Comparison of ENCODE assay signal across 8 cellular contexts in genomic region chr14:103520657-103521437, GRCh38. TPM values are rescaled to one million over a fixed set of nuclear protein-coding genes. Genes with fewer than 3 reads are reported as not detected.
DNase-seq lines count a peak whose midpoint lies in the region; ATAC-seq and TF ChIP-seq lines count a peak whose summit lies in the region.

No MANE protein-coding gene starts in this region.

- peak in 1 of 2 donors; percentile 26 for TF ChIP-seq POLR2A in Peyer's patch (IDR thresholded peaks at IDR 0.05)

- H3K4me1 ChIP-seq in DND-41 (ENCODE audit: insufficient read depth, low read length) (peaks cover 8% of the 10 kb centered on the region; the same call in 1 of the 2 replicates), HUES6 (ENCODE audit: control insufficient read depth, insufficient read depth, low read length) (peaks cover 29% of the 10 kb centered on the region), Peyer's patch (peaks cover 0 to 66% (median 21%) of the 10 kb centered on the region in 4 donors), foreskin keratinocyte (no peaks in the 10 kb centered on the region), neural progenitor cell (peaks cover 50% of the 10 kb centered on the region), thoracic aorta (ENCODE audit: control insufficient read depth in 1 of 2, low read depth in 2 of 2) (peaks cover 14 to 57% of the 10 kb centered on the region in 2 donors)

- peak overlapping the region; percentile 3 to 60; a peak in 3 of 4 replicates for H3K4me3 ChIP-seq in DND-41 (ENCODE audit: low read depth in 1 of 2, low read length in 2 of 2)
- peak overlapping the region; percentile 68 for H3K4me3 ChIP-seq in HUES6 (ENCODE audit: low read depth, low read length)
- H3K4me3 ChIP-seq in Peyer's patch: peak overlapping the region; percentile 45 to 70 (median 62)
- peak overlapping the region; percentile 63 for H3K4me3 ChIP-seq in neural progenitor cell
- H3K4me3 ChIP-seq in thoracic aorta: peak overlapping the region; percentile 81

- no peaks in the 10 kb centered on the region for H3K79me2 ChIP-seq in DND-41 (ENCODE audit: insufficient read depth, low read length)
- H3K79me2 ChIP-seq in neural progenitor cell (ENCODE audit: low read depth): peaks cover 10% of the 10 kb centered on the region

- DNase-seq in DND-41 (peak; percentile 70), Peyer's patch (peak; percentile 76 to 90 (median 84)), foreskin keratinocyte (no peak), neural progenitor cell (ENCODE audit: low spot score) (peak; percentile 94), thoracic aorta (ENCODE audit: low spot score) (no peak)
- DNase-seq in activated effector memory CD4-positive, alpha-beta T cell treated with anti-CD3 and anti-CD28 coated beads, Interleukin-2, amount 50 U/mL, for 16 hours: peak; percentile 89

- TF ChIP-seq CTCF in DND-41 (IDR thresholded peaks at IDR 0.05; ENCODE audit: borderline replicate concordance, extremely low read depth, low read length, poor library complexity, severe bottlenecking): peak; percentile 63
- TF ChIP-seq CTCF in Peyer's patch (IDR thresholded peaks at IDR 0.05): peak; percentile 31 to 61 (median 48)
- peak; percentile 54 for TF ChIP-seq CTCF in foreskin keratinocyte (conservative IDR thresholded peaks at IDR 0.05)
- TF ChIP-seq CTCF in neural progenitor cell (IDR thresholded peaks at IDR 0.05): peak; percentile 69
- peak; percentile 57 for TF ChIP-seq CTCF in thoracic aorta (IDR thresholded peaks at IDR 0.05)

- H4K20me1 ChIP-seq in DND-41 (ENCODE audit: insufficient read depth, low read length): 0 out of 2 replicates have a peak, but pooled peaks cover 4% of the 10 kb centered on the region
- H4K20me1 ChIP-seq in neural progenitor cell (ENCODE audit: low read depth): peaks cover 42% of the 10 kb centered on the region

- peaks cover 50% of the 10 kb centered on the region for H3K4me1 Mint-ChIP-seq in neural progenitor cell

- H3K27ac ChIP-seq in DND-41 (ENCODE audit: low read length) (no peak overlapping the region), HUES6 (ENCODE audit: low read depth, low read length) (no peak overlapping the region), Peyer's patch (peak overlapping the region; percentile 49 to 87 (median 71)), foreskin keratinocyte (no peak overlapping the region), neural progenitor cell (no peak overlapping the region), thoracic aorta (peak overlapping the region; percentile 38 to 66)

- H3K36me3 Mint-ChIP-seq in neural progenitor cell: peaks cover 6% of the 10 kb centered on the region

- H3K4me3 Mint-ChIP-seq in neural progenitor cell: peak overlapping the region; percentile 81

- H3K36me3 ChIP-seq in DND-41 (ENCODE audit: insufficient read depth, low read length): no peaks in the 10 kb centered on the region
- H3K36me3 ChIP-seq in HUES6 (ENCODE audit: control insufficient read depth, insufficient read depth, low read length): peaks cover 18% of the 10 kb centered on the region
- no peaks in the 10 kb centered on the region for H3K36me3 ChIP-seq in Peyer's patch
- H3K36me3 ChIP-seq in neural progenitor cell: no peaks in the 10 kb centered on the region
- H3K36me3 ChIP-seq in thoracic aorta: no peaks in the 10 kb centered on the region

- H2AFZ ChIP-seq in DND-41 (ENCODE audit: low read depth, low read length): peak overlapping the region; percentile 75
- no peak overlapping the region for H2AFZ ChIP-seq in neural progenitor cell (replicated peaks)

- ATAC-seq in DND-41 (ENCODE audit: insufficient read depth, low read depth) (peak; percentile 66), foreskin keratinocyte (peak; percentile 28), thoracic aorta (ENCODE audit: insufficient number of reproducible peaks, low FRiP score, low read depth) (peak; percentile 4), HG02970 (IDR thresholded peaks at IDR 0.05; ENCODE audit: low FRiP score, unreplicated experiment) (no peak)

- no peak overlapping the region for H3K27ac Mint-ChIP-seq in neural progenitor cell

- no peaks in the 10 kb centered on the region for H3K9me3 Mint-ChIP-seq in neural progenitor cell

- H3K4me2 ChIP-seq in DND-41 (ENCODE audit: insufficient read depth, low read length) (peak overlapping the region; percentile 73), neural progenitor cell (peak overlapping the region; percentile 85)

- H3K9ac ChIP-seq in DND-41 (ENCODE audit: low read depth, low read length): peak overlapping the region; percentile 48
- H3K9ac ChIP-seq in HUES6 (ENCODE audit: low read length): peak overlapping the region; percentile 34
- H3K9ac ChIP-seq in neural progenitor cell: no peak overlapping the region

- H3K9me3 ChIP-seq in DND-41 (ENCODE audit: insufficient read depth, low read length, severe bottlenecking): no peaks in the 10 kb centered on the region
- H3K9me3 ChIP-seq in HUES6 (ENCODE audit: control insufficient read depth, insufficient read depth, low read depth, low read length): no peaks in the 10 kb centered on the region
- no peaks in the 10 kb centered on the region for H3K9me3 ChIP-seq in Peyer's patch
- H3K9me3 ChIP-seq in neural progenitor cell (ENCODE audit: low read depth): no peaks in the 10 kb centered on the region
- no peaks in the 10 kb centered on the region for H3K9me3 ChIP-seq in thoracic aorta

- peaks cover 61% of the 10 kb centered on the region for H3F3A ChIP-seq in neural progenitor cell (ENCODE audit: low read depth)

- H3K27me3 Mint-ChIP-seq in neural progenitor cell (ENCODE audit: insufficient read depth, low read depth): peaks cover 8% of the 10 kb centered on the region

- no peaks in the 10 kb centered on the region for H3K27me3 ChIP-seq in DND-41 (ENCODE audit: insufficient read depth, low read length, poor library complexity)
- peaks cover 22% of the 10 kb centered on the region for H3K27me3 ChIP-seq in HUES6 (ENCODE audit: control insufficient read depth, insufficient read depth, low read length)
- H3K27me3 ChIP-seq in Peyer's patch: peaks cover 0 to 6% of the 10 kb centered on the region in 2 donors
- peaks cover 44% of the 10 kb centered on the region for H3K27me3 ChIP-seq in foreskin keratinocyte
- peaks cover 33% of the 10 kb centered on the region for H3K27me3 ChIP-seq in neural progenitor cell
- no peaks in the 10 kb centered on the region for H3K27me3 ChIP-seq in thoracic aorta (replicated peaks; ENCODE audit: insufficient read depth)

RNA-seq across cellular contexts. Expression of gene CKB, which starts 1.8 kb away (rescaled TPM):
- total RNA-seq in Peyer's patch (100 to 1,000 TPM in 1 of 4 donors, 10 to 100 TPM in 3; 40.1 to 101 (median 68.4) TPM), foreskin keratinocyte (1.8 and 4.1 TPM in 2 replicates), neural progenitor cell (ENCODE audit: low replicate concordance) (54.2 and 173 TPM in 2 replicates), thoracic aorta (100 to 1,000 TPM; 109 to 159 TPM)
- 4.4 and 7.1 TPM in 2 replicates for polyA plus RNA-seq in foreskin keratinocyte

RNA-seq across cellular contexts. Expression of gene TRMT61A, which starts 8.1 kb away (rescaled TPM):
- total RNA-seq in Peyer's patch (10 to 100 TPM in 1 of 4 donors, 1 to 10 TPM in 3; 6.1 to 13.9 (median 8.7) TPM), foreskin keratinocyte (12.0 and 14.1 TPM in 2 replicates), neural progenitor cell (ENCODE audit: low replicate concordance) (1.2 and 5.6 TPM in 2 replicates), thoracic aorta (10 to 100 TPM; 18.6 to 18.8 TPM)
- polyA plus RNA-seq in foreskin keratinocyte: 13.8 and 14.9 TPM in 2 replicates

RNA-seq across cellular contexts. Expression of gene BAG5, which starts 41.6 kb away (rescaled TPM):
- total RNA-seq in Peyer's patch: 10 to 100 TPM; 18.0 to 38.0 (median 19.5) TPM
- total RNA-seq in foreskin keratinocyte: 25.7 and 28.0 TPM in 2 replicates
- polyA plus RNA-seq in foreskin keratinocyte: 9.0 and 11.1 TPM in 2 replicates
- 19.4 and 59.9 TPM in 2 replicates for total RNA-seq in neural progenitor cell (ENCODE audit: low replicate concordance)
- total RNA-seq in thoracic aorta: 10 to 100 TPM; 21.0 to 34.9 TPM

RNA-seq across cellular contexts. Expression of gene COA8, which starts 41.9 kb away (rescaled TPM):
- total RNA-seq in Peyer's patch (10 to 100 TPM; 13.6 to 20.8 (median 17.9) TPM), foreskin keratinocyte (46.2 and 46.5 TPM in 2 replicates), neural progenitor cell (ENCODE audit: low replicate concordance) (38.6 and 72.3 TPM in 2 replicates), thoracic aorta (10 to 100 TPM in 1 of 2 donors, 1 to 10 TPM in 1; 8.0 to 17.6 TPM)
- polyA plus RNA-seq in foreskin keratinocyte: 76.4 and 88.0 TPM in 2 replicates

Comparison
In these comparisons a context has a peak if more than half of its experiments do, and no peak if none do; other contexts are left out.
1. DNase-seq: peak in DND-41 (single experiment), Peyer's patch (3 of 3), activated effector memory CD4-positive, alpha-beta T cell treated with anti-CD3 and anti-CD28 coated beads, Interleukin-2, amount 50 U/mL, for 16 hours (single experiment) and neural progenitor cell (single experiment); none in foreskin keratinocyte (0 of 2) and thoracic aorta (single experiment).
2. H3K27ac ChIP-seq: peak in Peyer's patch (4 of 4) and thoracic aorta (2 of 2); none in DND-41 (single experiment), HUES6 (single experiment), foreskin keratinocyte (single experiment) and neural progenitor cell (single experiment).
3. Peak in every context shown above with its lines, with median percentiles within 50 percentile points of each other: H3K4me3 ChIP-seq and CTCF ChIP-seq.